1 cellular context compared by ENCODE assay signal in genomic region chr19:55440411-55441105, GRCh38.
A peak's percentile ranks its signal among the peaks of the same experiment; 100 is the strongest.
TF ChIP-seq lines count a peak whose summit lies in the region.

No MANE protein-coding gene starts in this region.

TF ChIP-seq in HEK293, 187 proteins besides CTCF, POLR2A, EP300 and RAD21 (continues in another document):
- no peak for TF ChIP-seq ZXDB (tag by site-specific recombination; IDR thresholded peaks at IDR 0.05)
- TF ChIP-seq ZSCAN30 (tag by site-specific recombination; IDR thresholded peaks at IDR 0.05), result no peak
- TF ChIP-seq YY1 (tag by site-specific recombination; IDR thresholded peaks at IDR 0.05), result no peak
- TF ChIP-seq REPIN1 (tag by site-specific recombination; IDR thresholded peaks at IDR 0.05; ENCODE audit: low read depth), result no peak
- TF ChIP-seq ZNF585B (tag by site-specific recombination; IDR thresholded peaks at IDR 0.05), result no peak
- no peak for TF ChIP-seq ZNF114 (tag by site-specific recombination; IDR thresholded peaks at IDR 0.05)
- 0 out of 2 replicates have a peak, but pooled peaks have one; percentile 38 for TF ChIP-seq PBX3 (CRISPR knock-in tag; IDR thresholded peaks at IDR 0.05)
- TF ChIP-seq ZNF138 (tag by site-specific recombination; IDR thresholded peaks at IDR 0.05; ENCODE audit: borderline replicate concordance), result no peak
- TF ChIP-seq ZNF16 (tag by site-specific recombination; IDR thresholded peaks at IDR 0.05; ENCODE audit: low read depth), result no peak
- TF ChIP-seq ZNF580 (tag by site-specific recombination; IDR thresholded peaks at IDR 0.05), result no peak
- TF ChIP-seq ZNF221 (tag by site-specific recombination; IDR thresholded peaks at IDR 0.05; ENCODE audit: borderline replicate concordance), result no peak
- no peak for TF ChIP-seq ZBTB26 (tag by site-specific recombination; optimal IDR thresholded peaks at IDR 0.05)
- TF ChIP-seq BCL11B (tag by site-specific recombination; IDR thresholded peaks at IDR 0.05; ENCODE audit: low read depth), result no peak
- TF ChIP-seq ZNF280D (tag by site-specific recombination; IDR thresholded peaks at IDR 0.05), result no peak
- TF ChIP-seq ZNF274 (IDR thresholded peaks at IDR 0.05; ENCODE audit: low read length), result no peak
- no peak for TF ChIP-seq ZNF274 (tag by site-specific recombination; IDR thresholded peaks at IDR 0.05; ENCODE audit: borderline replicate concordance)
- 0 out of 2 replicates have a peak, but pooled peaks have one; percentile 17 for TF ChIP-seq KLF8 (tag by site-specific recombination; IDR thresholded peaks at IDR 0.05)
- peak; percentile 51 for TF ChIP-seq SP2 (tag by site-specific recombination; IDR thresholded peaks at IDR 0.05)
- TF ChIP-seq ZNF677 (tag by site-specific recombination; IDR thresholded peaks at IDR 0.05), result no peak
- TF ChIP-seq ZNF324 (tag by site-specific recombination; IDR thresholded peaks at IDR 0.05), result no peak
- TF ChIP-seq AEBP2 (tag by site-specific recombination; IDR thresholded peaks at IDR 0.05; ENCODE audit: borderline replicate concordance), result no peak
- no peak for TF ChIP-seq ZNF600 (tag by site-specific recombination; IDR thresholded peaks at IDR 0.05)
- peak; percentile 47; the same call in 1 of the 2 replicates for TF ChIP-seq SP3 (tag by site-specific recombination; IDR thresholded peaks at IDR 0.05)
- TF ChIP-seq BCL11A (tag by site-specific recombination; IDR thresholded peaks at IDR 0.05; ENCODE audit: low read depth), result no peak
- TF ChIP-seq ZNF530 (tag by site-specific recombination; IDR thresholded peaks at IDR 0.05; ENCODE audit: low read depth), result no peak
- TF ChIP-seq ZNF398 (tag by site-specific recombination; IDR thresholded peaks at IDR 0.05), result no peak
- no peak for TF ChIP-seq RBAK (tag by site-specific recombination; IDR thresholded peaks at IDR 0.05)
- no peak for TF ChIP-seq ZNF513 (tag by site-specific recombination; IDR thresholded peaks at IDR 0.05)
- TF ChIP-seq ZNF2 (tag by site-specific recombination; IDR thresholded peaks at IDR 0.05), result no peak
- TF ChIP-seq REST (tag by site-specific recombination; IDR thresholded peaks at IDR 0.05), result no peak
- TF ChIP-seq KLF1 (tag by site-specific recombination; IDR thresholded peaks at IDR 0.05), result peak; percentile 29; the same call in 1 of the 2 replicates
- no peak for TF ChIP-seq OVOL3 (tag by site-specific recombination; IDR thresholded peaks at IDR 0.05)
- no peak for TF ChIP-seq HOXD13 (CRISPR knock-in tag; IDR thresholded peaks at IDR 0.05; ENCODE audit: borderline replicate concordance)
- no peak for TF ChIP-seq ZNF623 (tag by site-specific recombination; IDR thresholded peaks at IDR 0.05)
- TF ChIP-seq ZNF596 (tag by site-specific recombination; IDR thresholded peaks at IDR 0.05), result no peak
- TF ChIP-seq ZNF544 (tag by site-specific recombination; IDR thresholded peaks at IDR 0.05), result no peak
- no peak for TF ChIP-seq ZFP3 (tag by site-specific recombination; IDR thresholded peaks at IDR 0.05; ENCODE audit: low read depth)
- no peak for TF ChIP-seq ZFP69B (tag by site-specific recombination; IDR thresholded peaks at IDR 0.05)
- TF ChIP-seq ZNF560 (tag by site-specific recombination; IDR thresholded peaks at IDR 0.05; ENCODE audit: borderline replicate concordance), result no peak
- no peak for TF ChIP-seq ZNF148 (tag by site-specific recombination; IDR thresholded peaks at IDR 0.05; ENCODE audit: borderline replicate concordance)
- TF ChIP-seq ZNF776 (tag by site-specific recombination; IDR thresholded peaks at IDR 0.05; ENCODE audit: borderline replicate concordance), result no peak
- TF ChIP-seq GLIS2 (tag by site-specific recombination; IDR thresholded peaks at IDR 0.05), result 0 out of 2 replicates have a peak, but pooled peaks have one; percentile 8
- no peak for TF ChIP-seq ZNF19 (tag by site-specific recombination; IDR thresholded peaks at IDR 0.05; ENCODE audit: low read depth)
- TF ChIP-seq ZEB2 (tag by site-specific recombination; IDR thresholded peaks at IDR 0.05), result no peak
- TF ChIP-seq ZNF843 (tag by site-specific recombination; IDR thresholded peaks at IDR 0.05), result no peak
- peak; percentile 88 for TF ChIP-seq KLF9 (tag by site-specific recombination; IDR thresholded peaks at IDR 0.05; ENCODE audit: low read depth)
- TF ChIP-seq ZBTB48 (tag by site-specific recombination; IDR thresholded peaks at IDR 0.05), result no peak
- TF ChIP-seq ZNF645 (tag by site-specific recombination; IDR thresholded peaks at IDR 0.05), result no peak
- no peak for TF ChIP-seq WT1 (tag by site-specific recombination; IDR thresholded peaks at IDR 0.05)
- TF ChIP-seq ZNF423 (tag by site-specific recombination; IDR thresholded peaks at IDR 0.05), result no peak
- TF ChIP-seq ZNF777 (tag by site-specific recombination; IDR thresholded peaks at IDR 0.05; ENCODE audit: borderline replicate concordance), result no peak
